Comparison of ENCODE assay signal across 8 cellular contexts in genomic region chr12:92139634-92140555, GRCh38. TPM values are rescaled to one million over a fixed set of nuclear protein-coding genes. Genes with fewer than 3 reads are reported as not detected.
DNase-seq lines count a peak whose midpoint lies in the region; ATAC-seq and TF ChIP-seq lines count a peak whose summit lies in the region.

No MANE protein-coding gene starts in this region.

- peaks cover 85% of the 10 kb centered on the region for H4K20me1 ChIP-seq in PC-3 (ENCODE audit: low read length)

- H3K9me2 ChIP-seq in PC-3 (replicated peaks; ENCODE audit: low read length), result no peaks in the 10 kb centered on the region

- intact Hi-C loops in PC-3 (cut with micrococcal nuclease), result loop anchor here (1.0 to 5.0 kb wide), 6 partner anchors 43 to 361 kb away; no protein-coding TSS in a partner anchor

- H3K4me1 ChIP-seq in PC-3 (ENCODE audit: insufficient read depth, low read length), result peaks cover 48% of the 10 kb centered on the region

- ATAC-seq in PC-3, result peak; percentile 8; the same call in 1 of the 2 replicates
- no peak for ATAC-seq in HG02623 (IDR thresholded peaks at IDR 0.05; ENCODE audit: unreplicated experiment)
- no peak for ATAC-seq in HG03521 (IDR thresholded peaks at IDR 0.05; ENCODE audit: unreplicated experiment)

- H3K9ac ChIP-seq in PC-3 (ENCODE audit: low read length), result peak overlapping the region; percentile 87

- H3K4me3 ChIP-seq in PC-3 (ENCODE audit: low read length) (peak overlapping the region; percentile 87), retinal pigment epithelial cell (ENCODE audit: low read length) (peak overlapping the region; percentile 82)

- peaks cover 44% of the 10 kb centered on the region for H3K36me3 ChIP-seq in PC-3 (ENCODE audit: low read depth, low read length)

- peaks cover 99% of the 10 kb centered on the region for H3K79me2 ChIP-seq in PC-3 (ENCODE audit: low read length)

- no peaks in the 10 kb centered on the region for H3K27me3 ChIP-seq in PC-3 (ENCODE audit: low read length)

- TF ChIP-seq POLR2A in GM18951 (IDR thresholded peaks at IDR 0.05; ENCODE audit: extremely low read depth, insufficient read depth, insufficient read length), result peak; percentile 19

- CTCF ChIA-PET in PC-3 (lab: Charles Lee), result no interaction called here

- TF ChIP-seq CTCF in PC-3 (conservative IDR thresholded peaks at IDR 0.05; ENCODE audit: low read depth, low read length) (no peak), retinal pigment epithelial cell (conservative IDR thresholded peaks at IDR 0.05; ENCODE audit: low read depth, low read length) (no peak)

- no peak overlapping the region for H2AFZ ChIP-seq in PC-3 (ENCODE audit: low read length)

- peaks cover 8% of the 10 kb centered on the region for H3F3A ChIP-seq in PC-3 (ENCODE audit: low read length, unreplicated experiment)

- in situ Hi-C loops in GM18951 (cut with MboI; ENCODE audit: low sequenced_read_pairs, unreplicated experiment), result loop anchor here (10.0 to 25.0 kb wide), 5 partner anchors 105 to 753 kb away; no protein-coding TSS in a partner anchor

- H3K27ac ChIP-seq in PC-3 (ENCODE audit: low read length), result peak overlapping the region; percentile 32

- H3K4me2 ChIP-seq in PC-3 (ENCODE audit: low read length), result peak overlapping the region; percentile 84

- no peaks in the 10 kb centered on the region for H3K9me3 ChIP-seq in PC-3 (ENCODE audit: low read length)

- DNase-seq in PC-3 (peak; percentile 84), fibroblast of gingiva (ENCODE audit: low read depth) (peak; percentile 9), retinal pigment epithelial cell (ENCODE audit: low read depth) (no peak), COLO668 (lab: John Stamatoyannopoulos, UW; ENCODE audit: unreplicated experiment) (no peak)
- no peak for DNase-seq in stimulated activated CD4-positive, alpha-beta T cell treated with anti-CD3 and anti-CD28 coated beads, Interleukin-4, amount 100 ng/mL, for 1 hour

- POLR2A ChIA-PET in PC-3 (lab: Charles Lee; ENCODE audit: unreplicated experiment), result no interaction called here

- BruUV-seq in PC-3 (replicated peaks; lab: Mats Ljungman, UMichigan), result no TSS peak

RNA-seq across cellular contexts. Expression of gene BTG1, which starts 5.8 kb away (rescaled TPM):
- total RNA-seq in PC-3 (2014; rRNA removed), result 16.0 and 29.8 TPM in 2 replicates

Comparison
In these comparisons a context has a peak if more than half of its experiments do, and no peak if none do; other contexts are left out.
1. DNase-seq: peak in PC-3 (single experiment) and fibroblast of gingiva (single experiment); none in retinal pigment epithelial cell (single experiment), stimulated activated CD4-positive, alpha-beta T cell treated with anti-CD3 and anti-CD28 coated beads, Interleukin-4, amount 100 ng/mL, for 1 hour (single experiment) and COLO668 (single experiment).